ENCODE assay signal across 8 cellular contexts in genomic region chr7:16078076-16078952, GRCh38.
DNase-seq lines count a peak whose midpoint lies in the region; ATAC-seq, FAIRE-seq and TF ChIP-seq lines count a peak whose summit lies in the region.

No MANE protein-coding gene starts in this region.

- TF ChIP-seq CTCF in bronchial epithelial cell (IDR thresholded peaks at IDR 0.05; ENCODE audit: insufficient read depth, low read length, severe bottlenecking): peak; percentile 62

- no peaks in the 10 kb centered on the region for H3K27me3 ChIP-seq in bronchial epithelial cell (ENCODE audit: control insufficient read depth, insufficient read depth, low read length)

- peak; percentile 75 for DNase-seq in ELF-1 (ENCODE audit: low read depth, low spot score)
- peak; percentile 36 for DNase-seq in HS-5 (ENCODE audit: low read depth)
- DNase-seq in NCI-H82 treated with DMSO at 0.1 percent for 48 hours (lab: John Stamatoyannopoulos, UW; ENCODE audit: unreplicated experiment): peak; percentile 53
- peak; percentile 71 for DNase-seq in bronchial epithelial cell (ENCODE audit: low read depth)
- peak in 1 of 2 donors; percentile 6 for DNase-seq in left colon
- DNase-seq in ecto neural progenitor cell (ENCODE audit: low spot score): no peak
- DNase-seq in activated CD8-positive, alpha-beta memory T cell treated with anti-CD3 and anti-CD28 coated beads for 24 hours: no peak

- no peak for FAIRE-seq in bronchial epithelial cell (lab: Jason Lieb, UNC)

- intact Hi-C loops in left colon (cut with DNase I, micrococcal nuclease): loop anchor here in 1 of 2 donors (5.0 to 10.0 kb wide), 2 partner anchors 484 to 774 kb away; no protein-coding TSS in a partner anchor

- H3K4me3 ChIP-seq in bronchial epithelial cell (ENCODE audit: low read depth, low read length): no peak overlapping the region

- ATAC-seq in GM21360 (IDR thresholded peaks at IDR 0.05; ENCODE audit: unreplicated experiment) (peak; percentile 68), left colon (peak; percentile 78)

- H3K36me3 ChIP-seq in bronchial epithelial cell (ENCODE audit: control insufficient read depth, insufficient read depth, low read length): no peaks in the 10 kb centered on the region

Comparison
In these comparisons a context has a peak if more than half of its experiments do, and no peak if none do; other contexts are left out.
1. DNase-seq: peak in ELF-1 (single experiment), HS-5 (single experiment), NCI-H82 treated with DMSO at 0.1 percent for 48 hours (single experiment) and bronchial epithelial cell (single experiment); none in ecto neural progenitor cell (single experiment) and activated CD8-positive, alpha-beta memory T cell treated with anti-CD3 and anti-CD28 coated beads for 24 hours (single experiment).